2 cellular contexts compared by ENCODE assay signal in genomic region chr6:163301721-163302635, GRCh38.
TF ChIP-seq lines count a peak whose summit lies in the region.

No MANE protein-coding gene starts in this region.

TF ChIP-seq in H1, 55 proteins besides CTCF, POLR2A, EP300 and RAD21 (continued from another document):
- TF ChIP-seq TEAD4 (IDR thresholded peaks at IDR 0.05; ENCODE audit: low read depth, low read length) (no peak), SUZ12 (IDR thresholded peaks at IDR 0.05; ENCODE audit: low read length) (no peak), TCF12 (IDR thresholded peaks at IDR 0.05; ENCODE audit: low read depth, low read length) (no peak), PHF8 (conservative IDR thresholded peaks at IDR 0.05; ENCODE audit: low read depth, low read length) (no peak), EGR1 (IDR thresholded peaks at IDR 0.05; ENCODE audit: borderline replicate concordance, low read depth, low read length) (no peak), TAF7 (optimal IDR thresholded peaks at IDR 0.05; ENCODE audit: borderline replicate concordance, low read depth, low read length) (no peak), SAP30 (IDR thresholded peaks at IDR 0.05; ENCODE audit: insufficient read depth, insufficient replicate concordance, low read length) (no peak), USF2 (IDR thresholded peaks at IDR 0.05; ENCODE audit: low read length) (no peak), GABPA (IDR thresholded peaks at IDR 0.05; ENCODE audit: borderline replicate concordance, insufficient read depth, low read length) (no peak)
- TF ChIP-seq, protein P1, sequence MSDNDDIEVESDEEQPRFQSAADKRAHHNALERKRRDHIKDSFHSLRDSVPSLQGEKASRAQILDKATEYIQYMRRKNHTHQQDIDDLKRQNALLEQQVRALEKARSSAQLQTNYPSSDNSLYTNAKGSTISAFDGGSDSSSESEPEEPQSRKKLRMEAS (IDR thresholded peaks at IDR 0.05), result no peak
- TF ChIP-seq, protein P2, sequence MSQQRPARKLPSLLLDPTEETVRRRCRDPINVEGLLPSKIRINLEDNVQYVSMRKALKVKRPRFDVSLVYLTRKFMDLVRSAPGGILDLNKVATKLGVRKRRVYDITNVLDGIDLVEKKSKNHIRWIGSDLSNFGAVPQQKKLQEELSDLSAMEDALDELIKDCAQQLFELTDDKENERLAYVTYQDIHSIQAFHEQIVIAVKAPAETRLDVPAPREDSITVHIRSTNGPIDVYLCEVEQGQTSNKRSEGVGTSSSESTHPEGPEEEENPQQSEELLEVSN (IDR thresholded peaks at IDR 0.05), result no peak

TF ChIP-seq in SK-N-SH treated with all-trans-retinoic acid at 6 μM for 48 hours, 23 proteins besides CTCF, POLR2A, EP300 and RAD21 (continued from another document):
- no peak for TF ChIP-seq ZFP30 (CRISPR knock-in tag; IDR thresholded peaks at IDR 0.05)
